In genomic region chr4:144663852-144664488, GRCh38 we compare ENCODE assay signal across 26 cellular contexts. TPM values are rescaled to one million over a fixed set of nuclear protein-coding genes. Genes with fewer than 3 reads are reported as not detected.
"Had no signal": no experiment of that assay in that cellular context is flagged by ENCODE, and none has a peak within 500 bp of the region (broad histone marks: within the 10 kb centered on the region; RNA-seq: fewer than 3 reads in every experiment).

No MANE protein-coding gene starts in this region.

- H3K4me3 Mint-ChIP-seq: activated naive CD8-positive, alpha-beta T cell; brain; mesothelial cell of epicardium; naive B cell; nephron progenitor cell; stimulated activated effector memory CD8-positive, alpha-beta T cell treated with anti-CD3 and anti-CD28 coated beads, Interleukin-12 subunit alpha, Interleukin-12 subunit beta, amount 100 ng/mL, for 72 hours; stimulated activated naive CD8-positive, alpha-beta T cell treated with anti-CD3 and anti-CD28 coated beads, Interleukin-15, Interleukin-2, amounts not matched to agents 100 ng/mL and 50 ng/mL, for 24 hours had no signal

- H3K4me1 Mint-ChIP-seq: brain; naive B cell; nephron progenitor cell; stimulated activated effector memory CD8-positive, alpha-beta T cell treated with anti-CD3 and anti-CD28 coated beads, Interleukin-12 subunit alpha, Interleukin-12 subunit beta, amount 100 ng/mL, for 72 hours had no signal

- FAIRE-seq: small intestine had no signal

- H3K4me3 ChIP-seq: ascending aorta, cardiac muscle cell, heart left ventricle, left ventricle myocardium inferior, ovary, sigmoid colon, tibial artery, upper lobe of right lung had no signal

- DNase-seq: activated CD4-positive, alpha-beta T cell treated with anti-CD3 and anti-CD28 coated beads for 1 hour; activated effector memory CD4-positive, alpha-beta T cell treated with Interleukin-2 at 50 U/mL for 16 hours; activated naive CD4-positive, alpha-beta T cell treated with Interleukin-2 at 50 U/mL for 16 hours; activated T-cell treated with anti-CD3 and anti-CD28 coated beads for 4 hours; foreskin keratinocyte; heart left ventricle; kidney glomerular epithelial cell; left ventricle myocardium inferior; naive B cell; nephron progenitor cell; ovary; sigmoid colon; small intestine; stimulated activated CD4-positive, alpha-beta T cell treated with anti-CD3 and anti-CD28 coated beads, Interleukin-4, amount 100 ng/mL, for 24 hours; T-helper 2 cell; tibial artery; upper lobe of right lung had no signal

- H3K9me3 Mint-ChIP-seq: brain; mesothelial cell of epicardium; naive B cell; nephron progenitor cell; stimulated activated effector memory CD8-positive, alpha-beta T cell treated with anti-CD3 and anti-CD28 coated beads, Interleukin-12 subunit alpha, Interleukin-12 subunit beta, amount 100 ng/mL, for 72 hours; stimulated activated naive CD8-positive, alpha-beta T cell treated with anti-CD3 and anti-CD28 coated beads, Interleukin-15, Interleukin-2, amounts not matched to agents 100 ng/mL and 50 ng/mL, for 24 hours had no signal

- H3K27me3 Mint-ChIP-seq: brain; naive B cell; progenitor cell of endocrine pancreas; stimulated activated naive CD8-positive, alpha-beta T cell treated with anti-CD3 and anti-CD28 coated beads, Interleukin-15, Interleukin-2, amounts not matched to agents 100 ng/mL and 50 ng/mL, for 24 hours had no signal

- H3K9me3 ChIP-seq: ascending aorta, heart left ventricle, left ventricle myocardium inferior, ovary, sigmoid colon, tibial artery, upper lobe of right lung had no signal

- H3K4me1 ChIP-seq: ascending aorta, foreskin keratinocyte, heart left ventricle, left ventricle myocardium inferior, tibial artery, upper lobe of right lung had no signal

- H3K36me3 Mint-ChIP-seq: activated naive CD8-positive, alpha-beta T cell; brain; mesothelial cell of epicardium; naive B cell; stimulated activated effector memory CD8-positive, alpha-beta T cell treated with anti-CD3 and anti-CD28 coated beads, Interleukin-12 subunit alpha, Interleukin-12 subunit beta, amount 100 ng/mL, for 72 hours had no signal

- H3K36me3 ChIP-seq: ascending aorta, cardiac muscle cell, heart left ventricle, left ventricle myocardium inferior, ovary, sigmoid colon, tibial artery, upper lobe of right lung had no signal

- H3K27ac Mint-ChIP-seq: activated naive CD8-positive, alpha-beta T cell; brain; mesothelial cell of epicardium; naive B cell; nephron progenitor cell; progenitor cell of endocrine pancreas; stimulated activated effector memory CD8-positive, alpha-beta T cell treated with anti-CD3 and anti-CD28 coated beads, Interleukin-12 subunit alpha, Interleukin-12 subunit beta, amount 100 ng/mL, for 72 hours; stimulated activated naive CD8-positive, alpha-beta T cell treated with anti-CD3 and anti-CD28 coated beads, Interleukin-15, Interleukin-2, amounts not matched to agents 100 ng/mL and 50 ng/mL, for 24 hours had no signal

- H3K27ac ChIP-seq: ascending aorta, cardiac muscle cell, foreskin keratinocyte, heart left ventricle, left ventricle myocardium inferior, ovary, sigmoid colon, tibial artery, upper lobe of right lung had no signal

- H3K27me3 ChIP-seq: ascending aorta, foreskin keratinocyte, heart left ventricle, ovary, sigmoid colon, tibial artery, upper lobe of right lung had no signal

RNA-seq across cellular contexts. Expression of gene HHIP, which starts 18.0 kb away (rescaled TPM):
- total RNA-seq: cardiac muscle cell, esophagus mucosa, left ventricle myocardium inferior had no signal
